ENCODE assay signal across 24 cellular contexts in genomic region chr12:10909462-10909861, GRCh38.
"Had no signal": no experiment of that assay in that cellular context is flagged by ENCODE, and none has a peak within 500 bp of the region (broad histone marks: within the 10 kb centered on the region; RNA-seq: fewer than 3 reads in every experiment).

TAS2R13 (minus strand) TSS chr12:10909562; CDS start chr12:10909298, 264 bp downstream.

- H3K4me3 ChIP-seq: coronary artery, dorsolateral prefrontal cortex, esophagus muscularis mucosa, gastroesophageal sphincter, heart left ventricle, hepatocyte, left lung, lower lobe of right lung, mucosa of descending colon had no signal

- H2AFZ ChIP-seq: hepatocyte had no signal

- H3K27ac ChIP-seq: coronary artery, dorsolateral prefrontal cortex, esophagus muscularis mucosa, foreskin keratinocyte, gastroesophageal sphincter, heart left ventricle, hepatocyte, left lung, lower lobe of right lung had no signal

- H3K27ac Mint-ChIP-seq: immature natural killer cell, mesothelial cell of epicardium, naive B cell had no signal

- H3K4me3 Mint-ChIP-seq: immature natural killer cell; mesothelial cell of epicardium; naive B cell; naive thymus-derived CD8-positive, alpha-beta T cell had no signal

- H3K27me3 Mint-ChIP-seq: naive B cell; naive thymus-derived CD8-positive, alpha-beta T cell had no signal

- H3K36me3 ChIP-seq: esophagus muscularis mucosa, left lung, lower lobe of right lung had no signal

- ATAC-seq: foreskin keratinocyte; gastroesophageal sphincter; heart left ventricle; left cardiac atrium; left lung; left ventricle myocardium superior; lower lobe of right lung; mucosa of descending colon; naive thymus-derived CD8-positive, alpha-beta T cell had no signal

- H3K4me1 Mint-ChIP-seq: immature natural killer cell; mesothelial cell of epicardium; naive B cell; naive thymus-derived CD8-positive, alpha-beta T cell had no signal

- H3K4me1 ChIP-seq: esophagus muscularis mucosa, foreskin keratinocyte, gastroesophageal sphincter, heart left ventricle, left lung, lower lobe of right lung had no signal

- H3K4me2 ChIP-seq: hepatocyte had no signal

- DNase-seq: dermis blood vessel endothelial cell; dorsolateral prefrontal cortex; effector CD4-positive, alpha-beta T cell; effector memory CD4-positive, alpha-beta T cell; foreskin keratinocyte; heart left ventricle; hypothalamus; immature natural killer cell; islet precursor cell; kidney; kidney glomerular epithelial cell; left cardiac atrium; left lung; left ventricle myocardium superior; lower lobe of right lung; mesenchymal stem cell; mucosa of descending colon; naive B cell; naive thymus-derived CD8-positive, alpha-beta T cell had no signal

- H3K27me3 ChIP-seq: dorsolateral prefrontal cortex, esophagus muscularis mucosa, foreskin keratinocyte, gastroesophageal sphincter, heart left ventricle, hepatocyte, left lung had no signal
